In the genomic region with DNA sequence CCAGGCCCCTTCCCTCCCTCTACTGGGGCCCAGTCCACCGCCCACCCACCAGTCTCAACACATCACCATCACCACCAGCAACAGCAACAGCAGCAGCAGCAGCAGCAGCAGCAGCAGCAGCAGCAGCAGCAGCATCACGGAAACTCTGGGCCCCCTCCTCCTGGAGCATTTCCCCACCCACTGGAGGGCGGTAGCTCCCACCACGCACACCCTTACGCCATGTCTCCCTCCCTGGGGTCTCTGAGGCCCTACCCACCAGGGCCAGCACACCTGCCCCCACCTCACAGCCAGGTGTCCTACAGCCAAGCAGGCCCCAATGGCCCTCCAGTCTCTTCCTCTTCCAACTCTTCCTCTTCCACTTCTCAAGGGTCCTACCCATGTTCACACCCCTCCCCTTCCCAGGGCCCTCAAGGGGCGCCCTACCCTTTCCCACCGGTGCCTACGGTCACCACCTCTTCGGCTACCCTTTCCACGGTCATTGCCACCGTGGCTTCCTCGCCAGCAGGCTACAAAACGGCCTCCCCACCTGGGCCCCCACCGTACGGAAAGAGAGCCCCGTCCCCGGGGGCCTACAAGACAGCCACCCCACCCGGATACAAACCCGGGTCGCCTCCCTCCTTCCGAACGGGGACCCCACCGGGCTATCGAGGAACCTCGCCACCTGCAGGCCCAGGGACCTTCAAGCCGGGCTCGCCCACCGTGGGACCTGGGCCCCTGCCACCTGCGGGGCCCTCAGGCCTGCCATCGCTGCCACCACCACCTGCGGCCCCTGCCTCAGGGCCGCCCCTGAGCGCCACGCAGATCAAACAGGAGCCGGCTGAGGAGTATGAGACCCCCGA, we compare ENCODE assay signal across 6 cellular contexts. TPM values are rescaled to one million over a fixed set of nuclear protein-coding genes. Genes with fewer than 3 reads are reported as not detected.
DNase-seq lines count a peak whose midpoint lies in the region; ATAC-seq and TF ChIP-seq lines count a peak whose summit lies in the region.

No MANE protein-coding gene starts in this region.

- no peak overlapping the region for H2BK12ac ChIP-seq in H9 (ENCODE audit: insufficient read length, low read depth, low read length)

- no peaks in the 10 kb centered on the region for H3K79me1 ChIP-seq in H9 (ENCODE audit: insufficient read depth, low read depth, low read length, poor library complexity, severe bottlenecking)

- H4K91ac ChIP-seq in H9 (ENCODE audit: insufficient read length, low read depth, low read length), result no peak overlapping the region

- H4K20me1 ChIP-seq in H9 (ENCODE audit: control insufficient read depth, insufficient read depth, insufficient read length), result no peaks in the 10 kb centered on the region

- H2BK120ac ChIP-seq in H9 (ENCODE audit: low read depth, low read length, poor library complexity, severe bottlenecking), result no peak overlapping the region

- no peak overlapping the region for H2AFZ ChIP-seq in H9 (ENCODE audit: low read length)

- H3K4me1 Mint-ChIP-seq in H9, result peaks cover 14 to 30% of the 10 kb centered on the region in 2 experiments
- peaks cover 49% of the 10 kb centered on the region for H3K4me1 Mint-ChIP-seq in T-helper 2 cell treated with Interferon-gamma antibody and Interleukin-4, amounts not matched to agents 5 μg/mL and 100 μg/mL, for 36 hours (ENCODE audit: low read depth)
- peaks cover 52 to 70% of the 10 kb centered on the region in 2 donors for H3K4me1 Mint-ChIP-seq in stimulated activated naive B cell treated with anti-CD40 and anti-IgM and Interleukin-4, amounts not matched to agents 10 μg/mL and 1 μg/mL and 100 μg/mL, for 72 hours

- H3K23ac ChIP-seq in H9 (ENCODE audit: insufficient read length, low read depth, low read length), result no peak overlapping the region

- peak overlapping the region; percentile 49 for H3K18ac ChIP-seq in H9 (ENCODE audit: insufficient read length, low read depth, low read length)

- peaks cover 33 to 85% (median 60%) of the 10 kb centered on the region in 3 experiments for H3K36me3 Mint-ChIP-seq in H9 (ENCODE audit: insufficient read depth in 1 of 3, low read depth in 3 of 3)
- H3K36me3 Mint-ChIP-seq in T-helper 2 cell treated with Interferon-gamma antibody and Interleukin-4, amounts not matched to agents 5 μg/mL and 100 μg/mL, for 36 hours (ENCODE audit: low read depth), result peaks cover 34% of the 10 kb centered on the region
- H3K36me3 Mint-ChIP-seq in stimulated activated naive B cell treated with anti-CD40 and anti-IgM and Interleukin-4, amounts not matched to agents 10 μg/mL and 1 μg/mL and 100 μg/mL, for 72 hours, result peaks cover 37 to 67% of the 10 kb centered on the region in 2 donors

- H4K8ac ChIP-seq in H9 (replicated peaks; ENCODE audit: insufficient read length, low read depth, low read length), result no peak overlapping the region

- H3K27me3 Mint-ChIP-seq in H9 (ENCODE audit: low read depth), result no peaks in the 10 kb centered on the region; the same call in 1 of the 2 replicates
- no peaks in the 10 kb centered on the region for H3K27me3 Mint-ChIP-seq in T-helper 2 cell treated with Interferon-gamma antibody and Interleukin-4, amounts not matched to agents 5 μg/mL and 100 μg/mL, for 36 hours (ENCODE audit: low read depth)
- H3K27me3 Mint-ChIP-seq in stimulated activated naive B cell treated with anti-CD40 and anti-IgM and Interleukin-4, amounts not matched to agents 10 μg/mL and 1 μg/mL and 100 μg/mL, for 72 hours, result no peaks in the 10 kb centered on the region

- H3K4me1 ChIP-seq in H9 (ENCODE audit: insufficient read depth, low read length) (no peaks in the 10 kb centered on the region), cardiac muscle cell (ENCODE audit: low read depth) (peaks cover 8% of the 10 kb centered on the region)

- no peak for TF ChIP-seq CTCF in H9 (conservative IDR thresholded peaks at IDR 0.05)
- no peak for TF ChIP-seq CTCF in cardiac muscle cell (IDR thresholded peaks at IDR 0.05; ENCODE audit: low read depth, low read length)

- H3K56ac ChIP-seq in H9 (ENCODE audit: insufficient read length, low read depth, low read length), result no peak overlapping the region

- H2AK5ac ChIP-seq in H9 (ENCODE audit: insufficient read length, low read length), result no peak overlapping the region

- H2BK20ac ChIP-seq in H9 (ENCODE audit: low read depth, low read length, poor library complexity, severe bottlenecking), result no peak overlapping the region

- WGBS in H9 (ENCODE audit: extremely low coverage, insufficient read length, low lambda C conversion rate), result no CpG with 5 or more reads among the region's 36 CpGs

- H3K9me3 ChIP-seq in H9 (ENCODE audit: control insufficient read depth, low read depth, low read length) (no peaks in the 10 kb centered on the region), cardiac muscle cell (ENCODE audit: low read depth) (no peaks in the 10 kb centered on the region)

- DNase-seq in H9 (peak; percentile 85), cardiac muscle cell (ENCODE audit: low read depth in 1 of 2, low spot score in 1 of 2) (peak in 1 of 2 donors; percentile 23)
- DNase-seq in T-helper 2 cell treated with Interferon-gamma antibody and Interleukin-4, amounts not matched to agents 5 μg/mL and 100 μg/mL, for 36 hours (ENCODE audit: low spot score), result peak; percentile 62
- DNase-seq in stimulated activated naive B cell treated with anti-CD40 and anti-IgM and Interleukin-4, amounts not matched to agents 10 μg/mL and 1 μg/mL and 100 μg/mL, for 72 hours, result peak; percentile 67

- H3K36me3 ChIP-seq in cardiac muscle cell, result peaks cover 16% of the 10 kb centered on the region

- peak overlapping the region; percentile 82 for H3K9ac ChIP-seq in H9 (ENCODE audit: extremely low read depth, insufficient read length, low read length)

- peak overlapping the region; percentile 81 to 96 (median 85) for H3K27ac Mint-ChIP-seq in H9
- H3K27ac Mint-ChIP-seq in T-helper 2 cell treated with Interferon-gamma antibody and Interleukin-4, amounts not matched to agents 5 μg/mL and 100 μg/mL, for 36 hours, result peak overlapping the region; percentile 98
- peak overlapping the region; percentile 98 for H3K27ac Mint-ChIP-seq in stimulated activated naive B cell treated with anti-CD40 and anti-IgM and Interleukin-4, amounts not matched to agents 10 μg/mL and 1 μg/mL and 100 μg/mL, for 72 hours

- no peak overlapping the region; the same call in 1 of the 2 replicates for H2BK15ac ChIP-seq in H9 (ENCODE audit: low read depth, low read length)

- H3K4me3 ChIP-seq in cardiac muscle cell, result peak overlapping the region; percentile 76

- H4K5ac ChIP-seq in H9 (ENCODE audit: insufficient read length, low read depth, low read length), result no peak overlapping the region

- H3K14ac ChIP-seq in H9 (ENCODE audit: insufficient read depth, low read length), result no peak overlapping the region

- H3K27me3 ChIP-seq in H9 (ENCODE audit: insufficient read depth, low read length) (no peaks in the 10 kb centered on the region), cardiac muscle cell (no peaks in the 10 kb centered on the region)

- peaks cover 3% of the 10 kb centered on the region; the same call in 1 of the 2 replicates for H3K79me2 ChIP-seq in H9 (ENCODE audit: insufficient read depth, low read length)

- peaks cover 7% of the 10 kb centered on the region for H3K23me2 ChIP-seq in H9 (ENCODE audit: insufficient read length, low read depth, low read length, poor library complexity, severe bottlenecking)

- H2BK5ac ChIP-seq in H9 (ENCODE audit: insufficient read length, low read length), result no peak overlapping the region

- no peak overlapping the region for H3K27ac ChIP-seq in H9 (ENCODE audit: insufficient read length, low read depth, low read length)
- H3K27ac ChIP-seq in cardiac muscle cell, result peak overlapping the region; percentile 96

- H3K4me2 ChIP-seq in H9 (ENCODE audit: insufficient read depth, insufficient read length, low read length), result peak overlapping the region; percentile 35

- peak; percentile 28 to 49 for ATAC-seq in stimulated activated naive B cell treated with anti-CD40 and anti-IgM and Interleukin-4, amounts not matched to agents 10 μg/mL and 1 μg/mL and 100 μg/mL, for 72 hours (replicated peaks)
- ATAC-seq in HG02970 (IDR thresholded peaks at IDR 0.05; ENCODE audit: low FRiP score, unreplicated experiment) (no peak), GM21723 (IDR thresholded peaks at IDR 0.05; ENCODE audit: unreplicated experiment) (no peak)

- H3K9me3 Mint-ChIP-seq in H9, result no peaks in the 10 kb centered on the region; a peak in 1 of 5 replicates
- H3K9me3 Mint-ChIP-seq in T-helper 2 cell treated with Interferon-gamma antibody and Interleukin-4, amounts not matched to agents 5 μg/mL and 100 μg/mL, for 36 hours, result no peaks in the 10 kb centered on the region
- H3K9me3 Mint-ChIP-seq in stimulated activated naive B cell treated with anti-CD40 and anti-IgM and Interleukin-4, amounts not matched to agents 10 μg/mL and 1 μg/mL and 100 μg/mL, for 72 hours, result no peaks in the 10 kb centered on the region

- H3K4ac ChIP-seq in H9 (ENCODE audit: low read depth, low read length), result no peak overlapping the region

- H3T11ph ChIP-seq in H9 (ENCODE audit: low read length), result no peak overlapping the region

- H3K4me3 Mint-ChIP-seq in H9, result peak overlapping the region; percentile 61 to 80
- H3K4me3 Mint-ChIP-seq in T-helper 2 cell treated with Interferon-gamma antibody and Interleukin-4, amounts not matched to agents 5 μg/mL and 100 μg/mL, for 36 hours, result peak overlapping the region; percentile 85
- peak overlapping the region; percentile 85 to 95 for H3K4me3 Mint-ChIP-seq in stimulated activated naive B cell treated with anti-CD40 and anti-IgM and Interleukin-4, amounts not matched to agents 10 μg/mL and 1 μg/mL and 100 μg/mL, for 72 hours

RNA-seq across cellular contexts. Expression of a gene that starts 6.8 kb away (rescaled TPM):
- total RNA-seq in H9 (2021), result not detected in 2 replicates
- total RNA-seq in cardiac muscle cell, result not detected in 2 replicates
- not detected in 2 replicates for polyA plus RNA-seq in cardiac muscle cell

RNA-seq across cellular contexts. Expression of a gene that starts 7.0 kb away (rescaled TPM):
- total RNA-seq in H9 (2021) (195 TPM in 2 replicates), cardiac muscle cell (260 and 307 TPM in 2 replicates)
- polyA plus RNA-seq in cardiac muscle cell, result 154 and 208 TPM in 2 replicates

RNA-seq across cellular contexts. Expression of a gene that starts 9.1 kb away (rescaled TPM):
- total RNA-seq in H9 (2021) (97.9 and 103 TPM in 2 replicates), cardiac muscle cell (28.1 and 46.4 TPM in 2 replicates)
- polyA plus RNA-seq in cardiac muscle cell, result 22.8 and 37.8 TPM in 2 replicates

RNA-seq across cellular contexts. Expression of a gene that starts 14.3 kb away (rescaled TPM):
- total RNA-seq in H9 (2021) (18.2 and 19.8 TPM in 2 replicates), cardiac muscle cell (17.4 and 19.2 TPM in 2 replicates)
- 25.2 and 28.4 TPM in 2 replicates for polyA plus RNA-seq in cardiac muscle cell

RNA-seq across cellular contexts. Expression of a gene that starts 22.5 kb away (rescaled TPM):
- total RNA-seq in H9 (2021) (165 and 166 TPM in 2 replicates), cardiac muscle cell (56.2 and 87.7 TPM in 2 replicates)
- polyA plus RNA-seq in cardiac muscle cell, result 133 and 154 TPM in 2 replicates

Comparison
In these comparisons a context has a peak if more than half of its experiments do, and no peak if none do; other contexts are left out.
1. ATAC-seq: peak in stimulated activated naive B cell treated with anti-CD40 and anti-IgM and Interleukin-4, amounts not matched to agents 10 μg/mL and 1 μg/mL and 100 μg/mL, for 72 hours (2 of 2); none in HG02970 (single experiment) and GM21723 (single experiment).
2. Peak in every context shown above with its lines, with median percentiles within 50 percentile points of each other: H3K27ac Mint-ChIP-seq and H3K4me3 Mint-ChIP-seq.